In genomic region chr1:180970333-180971079, GRCh38 we compare ENCODE assay signal across 18 cellular contexts. TPM values are rescaled to one million over a fixed set of nuclear protein-coding genes. Genes with fewer than 3 reads are reported as not detected.
DNase-seq lines count a peak whose midpoint lies in the region; ATAC-seq, FAIRE-seq and TF ChIP-seq lines count a peak whose summit lies in the region.
"Had no signal": no experiment of that assay in that cellular context is flagged by ENCODE, and none has a peak within 500 bp of the region (broad histone marks: within the 10 kb centered on the region; RNA-seq: fewer than 3 reads in every experiment).

No MANE protein-coding gene starts in this region.

- H3K4me3 Mint-ChIP-seq in T-helper 1 cell treated with Interleukin-12 subunit alpha and Interleukin-12 subunit beta and Interleukin-4 antibody, amounts not matched to agents 30 μg/mL and 1 μg/mL, for 36 hours: no peak overlapping the region

- ATAC-seq in K562 (peak; percentile 77), GM18870 (IDR thresholded peaks at IDR 0.05; ENCODE audit: unreplicated experiment) (no peak)

- H3K9me3 ChIP-seq in K562 (replicated peaks; ENCODE audit: control insufficient read depth, insufficient read depth, low read depth, low read length) (no peaks in the 10 kb centered on the region), skeletal muscle tissue (ENCODE audit: control insufficient read depth in 3 of 3, low read length in 3 of 3) (no peaks in the 10 kb centered on the region)

- 48% methylated on average over 15 of the region's 15 CpGs for WGBS in K562 (ENCODE audit: insufficient coverage, low coverage, missing lambda C conversion rate)

- intact Hi-C loops in K562 (cut with micrococcal nuclease): no loop called here

- H3K27me3 Mint-ChIP-seq in T-helper 1 cell treated with Interleukin-12 subunit alpha and Interleukin-12 subunit beta and Interleukin-4 antibody, amounts not matched to agents 30 μg/mL and 1 μg/mL, for 36 hours (ENCODE audit: low read depth): no peaks in the 10 kb centered on the region

- no peak overlapping the region for H2AFZ ChIP-seq in K562 (ENCODE audit: low read depth, low read length)
- H2AFZ ChIP-seq: PC-9 had no signal

- peak; percentile 26 for FAIRE-seq in K562 (lab: Jason Lieb, UNC)
- FAIRE-seq: GM19239 had no signal

- peak overlapping the region; percentile 3; the same call in 1 of the 2 replicates for H3K4me2 ChIP-seq in K562 (ENCODE audit: insufficient read depth, low read length)
- H3K4me2 ChIP-seq: PC-9 had no signal

- H3K4me3 ChIP-seq in K562 (no peak overlapping the region), skeletal muscle tissue (ENCODE audit: low read length in 3 of 3) (no peak overlapping the region)
- H3K4me3 ChIP-seq: PC-9 had no signal

- no peaks in the 10 kb centered on the region for H3K79me2 ChIP-seq in K562 (ENCODE audit: control insufficient read depth, insufficient read depth, low read length)

- no TSS peak for BruUV-seq in K562 (replicated peaks; lab: Mats Ljungman, UMichigan)

- H3K4me1 ChIP-seq in K562 (replicated peaks in 1 of 2; ENCODE audit: control insufficient read depth in 2 of 2, insufficient read depth in 2 of 2, low read length in 2 of 2): peaks cover 3 to 11% of the 10 kb centered on the region in 2 experiments; a peak in 4 of 5 replicates
- peaks cover 32 to 56% (median 37%) of the 10 kb centered on the region in 3 donors for H3K4me1 ChIP-seq in skeletal muscle tissue (ENCODE audit: control insufficient read depth in 3 of 3, insufficient read depth in 3 of 3, low read length in 3 of 3)

- H3K9me1 ChIP-seq in K562 (ENCODE audit: control insufficient read depth, insufficient read depth, low read length): no peaks in the 10 kb centered on the region

- no peak for TF ChIP-seq RAD21 in K562 (CRISPR knock-in tag; conservative IDR thresholded peaks at IDR 0.05 in 1 of 2, IDR thresholded peaks at IDR 0.05 in 1 of 2)

- POLR2A ChIA-PET in K562 (lab: Yijun Ruan, JAX): no interaction called here

- no peaks in the 10 kb centered on the region for H3K9me3 Mint-ChIP-seq in T-helper 1 cell treated with Interleukin-12 subunit alpha and Interleukin-12 subunit beta and Interleukin-4 antibody, amounts not matched to agents 30 μg/mL and 1 μg/mL, for 36 hours

- in situ Hi-C loops in K562 (cut with MboI): no loop called here

- H3K9ac ChIP-seq in K562 (ENCODE audit: insufficient read depth in 1 of 2, low read depth in 2 of 2, low read length in 2 of 2): no peak overlapping the region
- no peak overlapping the region for H3K9ac ChIP-seq in skeletal muscle tissue (ENCODE audit: low read depth in 1 of 3, low read length in 3 of 3)

- H3K27me3 ChIP-seq in K562 (ENCODE audit: control insufficient read depth in 2 of 2, insufficient read depth in 2 of 2, low read length in 2 of 2): no peaks in the 10 kb centered on the region
- H3K27me3 ChIP-seq in skeletal muscle tissue (ENCODE audit: control insufficient read depth in 3 of 3, insufficient read depth in 3 of 3, low read length in 3 of 3): no peaks in the 10 kb centered on the region

- H3K36me3 ChIP-seq in K562 (ENCODE audit: control insufficient read depth, insufficient read depth, low read length) (peaks cover 46% of the 10 kb centered on the region), skeletal muscle tissue (ENCODE audit: control insufficient read depth in 3 of 3, insufficient read depth in 3 of 3, low read length in 3 of 3) (peaks cover 5 to 13% (median 5%) of the 10 kb centered on the region in 3 donors)

- H3K27ac Mint-ChIP-seq in T-helper 1 cell treated with Interleukin-12 subunit alpha and Interleukin-12 subunit beta and Interleukin-4 antibody, amounts not matched to agents 30 μg/mL and 1 μg/mL, for 36 hours: peak overlapping the region; percentile 24

- TF ChIP-seq EP300 in K562 (IDR thresholded peaks at IDR 0.05; ENCODE audit: low read length): peak; percentile 23

- H3K27ac ChIP-seq in K562 (ENCODE audit: extremely low read depth, low read depth, low read length) (no peak overlapping the region), skeletal muscle tissue (ENCODE audit: low read depth, low read length) (peak overlapping the region; percentile 56)
- H3K27ac ChIP-seq: PC-9 had no signal

- no peak for TF ChIP-seq CTCF in K562 (IDR thresholded peaks at IDR 0.05 in 2 of 3, conservative IDR thresholded peaks at IDR 0.05 in 1 of 3; ENCODE audit: insufficient read depth in 2 of 3, low read depth in 1 of 3, low read length in 3 of 3)

- peaks cover 51% of the 10 kb centered on the region for H3K36me3 Mint-ChIP-seq in T-helper 1 cell treated with Interleukin-12 subunit alpha and Interleukin-12 subunit beta and Interleukin-4 antibody, amounts not matched to agents 30 μg/mL and 1 μg/mL, for 36 hours (ENCODE audit: low read depth)

- H3K4me1 Mint-ChIP-seq in T-helper 1 cell treated with Interleukin-12 subunit alpha and Interleukin-12 subunit beta and Interleukin-4 antibody, amounts not matched to agents 30 μg/mL and 1 μg/mL, for 36 hours (ENCODE audit: low read depth): peaks cover 15% of the 10 kb centered on the region

- TF ChIP-seq POLR2A in K562 (conservative IDR thresholded peaks at IDR 0.05): no peak

- no peak for DNase-seq in T-helper 1 cell
- DNase-seq in OCI-M1 (lab: John Stamatoyannopoulos, UW): peak; percentile 96
- DNase-seq in K562 (ENCODE audit: extremely low read depth in 1 of 4, low spot score in 3 of 4): peak in 1 of 4 experiments; percentile 35
- no peak for DNase-seq in SHP77 (lab: John Stamatoyannopoulos, UW)
- no peak for DNase-seq in activated CD8-positive, alpha-beta memory T cell treated with anti-CD3 and anti-CD28 coated beads, Interleukin-2, amount 50 U/mL, for 4 hours
- DNase-seq: 8988T, DMS 273 treated with DMSO at 0.1 percent for 48 hours, KG1, NCI-H1092 treated with DMSO at 0.1 percent for 48 hours, NCI-H1694 treated with DMSO at 0.1 percent for 48 hours, NCI-H446, NCI-H69, PC-9 had no signal

- H4K20me1 ChIP-seq in K562 (replicated peaks; ENCODE audit: control insufficient read depth, insufficient read depth, low read length): peaks cover 20% of the 10 kb centered on the region

- CTCF ChIA-PET in K562 (lab: Yijun Ruan, JAX; ENCODE audit: low intra/inter-chr PET ratio): no interaction called here

TF ChIP-seq in K562, 482 proteins besides CTCF, POLR2A, EP300 and RAD21 (continues in another document):
- TF ChIP-seq ETV6 (IDR thresholded peaks at IDR 0.05; ENCODE audit: borderline replicate concordance in 1 of 2, low read depth in 2 of 2, low read length in 1 of 2): peak in 1 of 2 experiments; percentile 16; a peak in 1 of 4 replicates
- TF ChIP-seq ETV6 (CRISPR knock-in tag; IDR thresholded peaks at IDR 0.05; ENCODE audit: borderline replicate concordance): no peak
- TF ChIP-seq CTBP1 (IDR thresholded peaks at IDR 0.05; ENCODE audit: borderline replicate concordance): peak; percentile 85
- peak; percentile 53 for TF ChIP-seq HDAC3 (IDR thresholded peaks at IDR 0.05; ENCODE audit: borderline replicate concordance, partially characterized antibody)
- peak in 1 of 2 experiments; percentile 71; a peak in 2 of 4 replicates for TF ChIP-seq HDAC1 (IDR thresholded peaks at IDR 0.05)
- no peak for TF ChIP-seq NCOA4 (IDR thresholded peaks at IDR 0.05; ENCODE audit: partially characterized antibody)
- peak; percentile 44; the same call in 1 of the 2 replicates for TF ChIP-seq GATA2 (CRISPR knock-in tag; IDR thresholded peaks at IDR 0.05)

RNA-seq across cellular contexts. Expression of gene STX6, which starts 52.2 kb away (rescaled TPM):
- 27.8 and 49.3 TPM in 2 replicates for total RNA-seq in K562 (2011; cell fraction: chromatin; rRNA removed; ENCODE audit: low replicate concordance)
- total RNA-seq in K562 (2011; cell fraction: nucleolus; rRNA removed): 14.2 and 15.1 TPM in 2 replicates
- 33.1 and 59.3 TPM in 2 replicates for total RNA-seq in K562 (2011; cell fraction: nucleoplasm; rRNA removed)
- total RNA-seq in K562 (2014; rRNA removed) (13.5 and 14.7 TPM in 2 replicates), K562 (2014; rRNA removed; fragmentation: Illumina TruSeq; extraction: Trizol) (14.2 and 14.7 TPM in 2 replicates), K562 (2015; rRNA removed; fragmentation: Illumina TruSeq; extraction: Trizol) (11.5 and 12.9 TPM in 2 replicates), K562 (2021) (11.9 and 13.0 TPM in 2 replicates), skeletal muscle tissue (27.1 TPM)
- polyA plus RNA-seq in K562 (2011; rRNA removed) (11.4 and 16.2 TPM in 2 replicates), K562 (2014; fragmentation: Illumina TruSeq; extraction: Trizol) (10.5 and 10.8 TPM in 2 replicates), K562 (2014; fragmentation: Nextera tagmentation; extraction: Ambion mirVana) (1 to 10 TPM; 2.5 to 2.8 TPM), K562 (2014; rRNA removed) (12.1 and 12.3 TPM in 2 replicates)
- 7.9 and 8.7 TPM in 2 replicates for polyA plus RNA-seq in K562 (2011; cell fraction: cytosol; rRNA removed)
- 11.6 and 12.0 TPM in 2 replicates for polyA plus RNA-seq in K562 (2011; cell fraction: nucleus; rRNA removed)
- polyA plus RNA-seq in K562 (2012): 7.4 and 9.2 TPM in 2 replicates
- 21.1 and 24.9 TPM in 2 replicates for polyA minus RNA-seq in K562 (2011; rRNA and poly(A)+ RNA removed)
- polyA minus RNA-seq in K562 (2011; cell fraction: cytosol; rRNA and poly(A)+ RNA removed): 6.6 and 8.4 TPM in 2 replicates
- polyA minus RNA-seq in K562 (2011; cell fraction: nucleus; rRNA and poly(A)+ RNA removed): 12.9 and 19.1 TPM in 2 replicates

RNA-seq across cellular contexts. Expression of gene KIAA1614, which starts 57.8 kb away (rescaled TPM):
- 0.35 and 0.56 TPM in 2 replicates for total RNA-seq in K562 (2011; cell fraction: chromatin; rRNA removed; ENCODE audit: low replicate concordance)
- total RNA-seq in K562 (2011; cell fraction: nucleolus; rRNA removed): 0.17 and 0.39 TPM in 2 replicates
- total RNA-seq in K562 (2011; cell fraction: nucleoplasm; rRNA removed): 0.15 and 0.37 TPM in 2 replicates
- total RNA-seq in K562 (2014; rRNA removed) (0.29 and 1.1 TPM in 2 replicates), K562 (2014; rRNA removed; fragmentation: Illumina TruSeq; extraction: Trizol) (0.03 and 0.04 TPM in 2 replicates), K562 (2015; rRNA removed; fragmentation: Illumina TruSeq; extraction: Trizol) (0.14 and 0.57 TPM in 2 replicates), K562 (2021) (0.16 and 0.36 TPM in 2 replicates), skeletal muscle tissue (13.6 TPM)
- polyA plus RNA-seq in K562 (2011; rRNA removed) (0.01 and 0.11 TPM in 2 replicates), K562 (2014; fragmentation: Illumina TruSeq; extraction: Trizol) (0.07 and 0.15 TPM in 2 replicates), K562 (2014; fragmentation: Nextera tagmentation; extraction: Ambion mirVana) (under 1 TPM in 1 of 2 experiments, not detected in 1; 0.18 TPM), K562 (2014; rRNA removed) (0.17 and 0.36 TPM in 2 replicates)
- polyA plus RNA-seq in K562 (2011; cell fraction: cytosol; rRNA removed): 0.01 and 0.03 TPM in 2 replicates
- 0.13 and 0.20 TPM in 2 replicates for polyA plus RNA-seq in K562 (2011; cell fraction: nucleus; rRNA removed)
- polyA plus RNA-seq in K562 (2012): 0.51 and 0.85 TPM in 2 replicates
- 0.04 and 0.06 TPM in 2 replicates for polyA minus RNA-seq in K562 (2011; rRNA and poly(A)+ RNA removed)
- not detected in 2 replicates for polyA minus RNA-seq in K562 (2011; cell fraction: cytosol; rRNA and poly(A)+ RNA removed)
- polyA minus RNA-seq in K562 (2011; cell fraction: nucleus; rRNA and poly(A)+ RNA removed): 0.11 and 0.13 TPM in 2 replicates
- total RNA-seq: H4 had no signal
